ENCODE assay signal across 13 cellular contexts in genomic region chr9:18296702-18297531, GRCh38.
A peak's percentile ranks its signal among the peaks of the same experiment; 100 is the strongest.
DNase-seq lines count a peak whose midpoint lies in the region; ATAC-seq and TF ChIP-seq lines count a peak whose summit lies in the region.
"Had no signal": no experiment of that assay in that cellular context is flagged by ENCODE, and none has a peak within 500 bp of the region (broad histone marks: within the 10 kb centered on the region; RNA-seq: fewer than 3 reads in every experiment).

No MANE protein-coding gene starts in this region.

- no peaks in the 10 kb centered on the region for H3K4me1 Mint-ChIP-seq in activated CD8-positive, alpha-beta T cell treated with anti-CD3 and anti-CD28 coated beads, Interleukin-2, amount 10 ng/mL, durations not matched to agents 7 days and 5 days (ENCODE audit: low read depth)

- H3K27me3 ChIP-seq in osteoblast (ENCODE audit: insufficient read depth, low read length) = no peaks in the 10 kb centered on the region
- H3K27me3 ChIP-seq: uterus had no signal

- H3K27ac Mint-ChIP-seq in activated CD8-positive, alpha-beta T cell treated with anti-CD3 and anti-CD28 coated beads, Interleukin-2, amount 10 ng/mL, durations not matched to agents 7 days and 5 days = no peak overlapping the region

- H3K4me1 ChIP-seq in osteoblast (ENCODE audit: insufficient read depth, low read length) = peaks cover 16% of the 10 kb centered on the region
- H3K4me1 ChIP-seq: uterus had no signal

- DNase-seq in GM03348 (ENCODE audit: low spot score) (peak; percentile 53), NCI-H82 treated with DMSO at 0.1 percent for 48 hours (lab: John Stamatoyannopoulos, UW; ENCODE audit: unreplicated experiment) (peak; percentile 34), dedifferentiated amniotic fluid mesenchymal stem cell (ENCODE audit: extremely low spot score) (peak; percentile 18), osteoblast (ENCODE audit: insufficient read length, low spot score, missing footprints) (peak; percentile 91), islet precursor cell (no peak)
- DNase-seq in activated CD8-positive, alpha-beta T cell treated with anti-CD3 and anti-CD28 coated beads, Interleukin-2, amount 10 ng/mL, durations not matched to agents 7 days and 5 days = no peak
- DNase-seq in activated effector memory CD4-positive, alpha-beta T cell treated with anti-CD3 and anti-CD28 coated beads, Interleukin-2, amount 50 U/mL, for 16 hours = no peak
- DNase-seq: activated naive CD4-positive, alpha-beta T cell treated with Interleukin-2 at 50 U/mL for 16 hours; effector memory CD4-positive, alpha-beta T cell; NCI-H1105; T-helper 1 cell; uterus had no signal

- no peak for ATAC-seq in activated CD8-positive, alpha-beta T cell treated with anti-CD3 and anti-CD28 coated beads, Interleukin-2, amount 10 ng/mL, durations not matched to agents 7 days and 5 days
- no peak for ATAC-seq in GM18873 (IDR thresholded peaks at IDR 0.05; ENCODE audit: low FRiP score, unreplicated experiment)

- H3K36me3 ChIP-seq in osteoblast (ENCODE audit: insufficient read depth, low read length) = no peaks in the 10 kb centered on the region
- H3K36me3 ChIP-seq: uterus had no signal

- POLR2A ChIA-PET in activated CD8-positive, alpha-beta T cell treated with anti-CD3 and anti-CD28 coated beads, Interleukin-2, amount 10 ng/mL, durations not matched to agents 7 days and 5 days (lab: Charles Lee) = no interaction called here

- H3K9me3 ChIP-seq in osteoblast (ENCODE audit: low read depth, low read length) = no peaks in the 10 kb centered on the region
- H3K9me3 ChIP-seq: uterus had no signal

- peak overlapping the region; percentile 85 for H2AFZ ChIP-seq in osteoblast (ENCODE audit: low read length)

- peak overlapping the region; percentile 60 for H3K4me3 ChIP-seq in osteoblast (ENCODE audit: insufficient read depth, low read length)
- H3K4me3 ChIP-seq: uterus had no signal

- no peaks in the 10 kb centered on the region for H3K27me3 Mint-ChIP-seq in activated CD8-positive, alpha-beta T cell treated with anti-CD3 and anti-CD28 coated beads, Interleukin-2, amount 10 ng/mL, durations not matched to agents 7 days and 5 days (ENCODE audit: low read depth)

- CTCF ChIA-PET in activated CD8-positive, alpha-beta T cell treated with anti-CD3 and anti-CD28 coated beads, Interleukin-2, amount 10 ng/mL, durations not matched to agents 7 days and 5 days (lab: Charles Lee) = no interaction called here

- no peaks in the 10 kb centered on the region for H4K20me1 ChIP-seq in osteoblast (ENCODE audit: insufficient read depth, low read length)

- no peaks in the 10 kb centered on the region for H3K36me3 Mint-ChIP-seq in activated CD8-positive, alpha-beta T cell treated with anti-CD3 and anti-CD28 coated beads, Interleukin-2, amount 10 ng/mL, durations not matched to agents 7 days and 5 days (ENCODE audit: low read depth)

- no peak for TF ChIP-seq CTCF in osteoblast (IDR thresholded peaks at IDR 0.05; ENCODE audit: extremely low read depth, low read depth, low read length)

- no peak overlapping the region for H3K4me3 Mint-ChIP-seq in activated CD8-positive, alpha-beta T cell treated with anti-CD3 and anti-CD28 coated beads, Interleukin-2, amount 10 ng/mL, durations not matched to agents 7 days and 5 days

- peak overlapping the region; percentile 45 for H3K27ac ChIP-seq in osteoblast (ENCODE audit: low read depth, low read length)

- H3K79me2 ChIP-seq in osteoblast (ENCODE audit: insufficient read depth, low read length) = no peaks in the 10 kb centered on the region

- H3K4me2 ChIP-seq in osteoblast (ENCODE audit: insufficient read depth, low read length) = peak overlapping the region; percentile 85

- H3K9me3 Mint-ChIP-seq in activated CD8-positive, alpha-beta T cell treated with anti-CD3 and anti-CD28 coated beads, Interleukin-2, amount 10 ng/mL, durations not matched to agents 7 days and 5 days (ENCODE audit: insufficient read depth) = no peaks in the 10 kb centered on the region

Comparison
In these comparisons a context has a peak if more than half of its experiments do, and no peak if none do; other contexts are left out.
1. DNase-seq: peak in GM03348 (single experiment), NCI-H82 treated with DMSO at 0.1 percent for 48 hours (single experiment), dedifferentiated amniotic fluid mesenchymal stem cell (single experiment) and osteoblast (single experiment); none in activated CD8-positive, alpha-beta T cell treated with anti-CD3 and anti-CD28 coated beads, Interleukin-2, amount 10 ng/mL, durations not matched to agents 7 days and 5 days (single experiment), activated effector memory CD4-positive, alpha-beta T cell treated with anti-CD3 and anti-CD28 coated beads, Interleukin-2, amount 50 U/mL, for 16 hours (single experiment) and islet precursor cell (single experiment).